9 cellular contexts compared by ENCODE assay signal in genomic region chrX:110881971-110882370, GRCh38.
"Had no signal": no experiment of that assay in that cellular context is flagged by ENCODE, and none has a peak within 500 bp of the region (broad histone marks: within the 10 kb centered on the region; RNA-seq: fewer than 3 reads in every experiment).

No MANE protein-coding gene starts in this region.

- H3K27ac Mint-ChIP-seq: GM23338, H9, HFFc6 had no signal

- H2AFZ ChIP-seq: GM23338 had no signal

- H3K4me3 ChIP-seq: GM23338, HAP-1 had no signal

- H3K4me3 Mint-ChIP-seq: GM23338, H9, HFFc6 had no signal

- H3K4me1 ChIP-seq: HAP-1 had no signal

- DNase-seq: GOT3, H7, H9, HCEC 1CT, HFFc6 had no signal

- FAIRE-seq: H1, H54 had no signal

- H3K4me1 Mint-ChIP-seq: GM23338, H9 had no signal

- H3K4me2 ChIP-seq: GM23338 had no signal

- H3K36me3 ChIP-seq: HAP-1 had no signal
